ENCODE assay signal across 8 cellular contexts in genomic region chr5:154038604-154039457, GRCh38. TPM values are rescaled to one million over a fixed set of nuclear protein-coding genes. Genes with fewer than 3 reads are reported as not detected.
DNase-seq lines count a peak whose midpoint lies in the region; ATAC-seq, FAIRE-seq and TF ChIP-seq lines count a peak whose summit lies in the region.

Gene FAM114A2, minus strand, starts transcription at chr5:154038910. Its CDS starts 3,957 bp downstream, at chr5:154034953.
Gene MFAP3, plus strand, starts transcription at chr5:154038967. Its CDS starts 10,756 bp downstream, at chr5:154049723.

- CTCF ChIA-PET in mammary epithelial cell (lab: Charles Lee; ENCODE audit: low non-redundant PET): interaction anchor here (0.6 kb wide), 1 partner anchor 106 kb away, joined by 5 read pairs; no protein-coding TSS in a partner anchor

- dilution Hi-C loops in mammary epithelial cell (cut with HindIII; ENCODE audit: low sequenced_read_pairs): loop anchor here (5.0 kb wide), 1 partner anchor 47 kb away; no protein-coding TSS in a partner anchor

- no peak for TF ChIP-seq CTCF in WI38 (IDR thresholded peaks at IDR 0.05; ENCODE audit: low read depth, low read length)
- TF ChIP-seq CTCF in mammary epithelial cell (conservative IDR thresholded peaks at IDR 0.05 in 1 of 2, IDR thresholded peaks at IDR 0.05 in 1 of 2; ENCODE audit: extremely low read depth in 1 of 2, insufficient read depth in 1 of 2, low read depth in 1 of 2, low read length in 2 of 2): no peak

- H2AFZ ChIP-seq in mammary epithelial cell (ENCODE audit: low read depth, low read length): peak within 1 kb of the TSS; percentile 99

- H3K27me3 ChIP-seq in mammary epithelial cell (ENCODE audit: insufficient read depth, low read length): no peaks in the 10 kb centered on the region
- no peaks in the 10 kb centered on the region for H3K27me3 ChIP-seq in small intestine (ENCODE audit: control insufficient read depth in 2 of 2, insufficient read depth in 2 of 2, low read length in 2 of 2)

- FAIRE-seq in small intestine (lab: Jason Lieb, UNC): no peak

- H3K4me2 ChIP-seq in mammary epithelial cell (ENCODE audit: insufficient read depth, low read depth, low read length): peak within 1 kb of the TSS; percentile 95

- H3K9me3 ChIP-seq in mammary epithelial cell (replicated peaks; ENCODE audit: insufficient read depth, low read length) (no peaks in the 10 kb centered on the region), small intestine (ENCODE audit: control insufficient read depth, low read depth) (no peaks in the 10 kb centered on the region)

- in situ Hi-C loops in mammary epithelial cell (cut with MboI; ENCODE audit: low sequenced_read_pairs in 2 of 2): no loop called here

- H4K20me1 ChIP-seq in mammary epithelial cell (ENCODE audit: insufficient read depth, low read length): no peaks in the 10 kb centered on the region

- peak within 1 kb of the TSS; percentile 94 for H3K4me3 ChIP-seq in WI38 (ENCODE audit: low read depth, low read length)
- H3K4me3 ChIP-seq in mammary epithelial cell (replicated peaks in 1 of 3; ENCODE audit: insufficient read depth in 1 of 3, low read depth in 2 of 3, low read length in 3 of 3): peak within 1 kb of the TSS; percentile 81 to 97 (median 94)
- H3K4me3 ChIP-seq in small intestine (ENCODE audit: low read depth in 1 of 2, low read length in 2 of 2): peak within 1 kb of the TSS; percentile 48 to 57

- intact Hi-C loops in mammary epithelial cell (cut with micrococcal nuclease): loop anchor here (2.0 kb wide), 1 partner anchor 64 kb away; no protein-coding TSS in a partner anchor

- TSS peak; percentile 66 for BruUV-seq in mammary epithelial cell (replicated peaks; lab: Mats Ljungman, UMichigan)

- peaks cover 64% of the 10 kb centered on the region for H3K79me2 ChIP-seq in mammary epithelial cell (ENCODE audit: insufficient read depth, low read length)

- ATAC-seq in GM18907 (IDR thresholded peaks at IDR 0.05; ENCODE audit: unreplicated experiment): peak; percentile 99
- peak; percentile 99 for ATAC-seq in HG03139 (IDR thresholded peaks at IDR 0.05; ENCODE audit: unreplicated experiment)

- DNase-seq in AG08395 (ENCODE audit: low spot score): peak; percentile 94
- DNase-seq in NCI-H2227 treated with DMSO at 0.1 percent for 48 hours (lab: John Stamatoyannopoulos, UW): peak; percentile 60
- DNase-seq in mammary epithelial cell: peak; percentile 89
- DNase-seq in iPS-NIHi11 (ENCODE audit: low spot score): peak; percentile 96
- DNase-seq in small intestine: peak; percentile 92

- WGBS in mammary epithelial cell (ENCODE audit: low coverage, missing lambda C conversion rate): under 1% methylated on average over 40 of the region's 60 CpGs
- WGBS in small intestine, 3 donors: 0 to 1% (median 0%) methylated on average over 60 of the region's 60 CpGs

- H3K36me3 ChIP-seq in mammary epithelial cell (ENCODE audit: insufficient read depth, low read length): no peaks in the 10 kb centered on the region
- H3K36me3 ChIP-seq in small intestine (ENCODE audit: control insufficient read depth in 2 of 2, insufficient read depth in 2 of 2, low read length in 2 of 2): no peaks in the 10 kb centered on the region

- H3K9ac ChIP-seq in mammary epithelial cell (ENCODE audit: insufficient read depth, low read length): peak within 1 kb of the TSS; percentile 73

- H3K27ac ChIP-seq in mammary epithelial cell (ENCODE audit: insufficient read depth, low read depth, low read length) (peak within 1 kb of the TSS; percentile 67), small intestine (ENCODE audit: low read depth in 1 of 2, low read length in 1 of 2) (peak within 1 kb of the TSS; percentile 83 to 98)

- H3K4me1 ChIP-seq in mammary epithelial cell (ENCODE audit: insufficient read depth, low read length) (peaks cover 7% of the 10 kb centered on the region), small intestine (ENCODE audit: control insufficient read depth in 2 of 2, insufficient read depth in 1 of 2, low read depth in 1 of 2, low read length in 1 of 2) (peaks cover 2% of the 10 kb centered on the region in 2 donors)

RNA-seq across cellular contexts. Expression of gene FAM114A2, which starts in this region (rescaled TPM):
- 10 to 100 TPM; 23.5 to 25.2 TPM for total RNA-seq in mammary epithelial cell
- polyA plus RNA-seq in mammary epithelial cell (11.6 TPM), small intestine (10 to 100 TPM in 1 of 3 donors, 1 to 10 TPM in 2; 7.2 to 11.6 (median 10.0) TPM)
- polyA minus RNA-seq in mammary epithelial cell: 5.9 TPM

RNA-seq across cellular contexts. Expression of gene MFAP3, which starts in this region (rescaled TPM):
- 100 to 1,000 TPM in 1 of 2 donors, 10 to 100 TPM in 1; 32.4 to 118 TPM for total RNA-seq in mammary epithelial cell
- 34.8 TPM for polyA plus RNA-seq in mammary epithelial cell
- polyA minus RNA-seq in mammary epithelial cell: 38.5 TPM
- polyA plus RNA-seq in small intestine: 10 to 100 TPM in 1 of 3 donors, 1 to 10 TPM in 2; 4.2 to 12.6 (median 4.6) TPM

Comparison
In these comparisons a context has a peak if more than half of its experiments do, and no peak if none do; other contexts are left out.
1. Peak in every context shown above with its lines: DNase-seq, ATAC-seq, H3K4me3 ChIP-seq and H3K27ac ChIP-seq.